In genomic region chr6:15888798-15889772, GRCh38 we compare ENCODE assay signal across 16 cellular contexts.
DNase-seq lines count a peak whose midpoint lies in the region; ATAC-seq and TF ChIP-seq lines count a peak whose summit lies in the region.
"Had no signal": no experiment of that assay in that cellular context is flagged by ENCODE, and none has a peak within 500 bp of the region (broad histone marks: within the 10 kb centered on the region; RNA-seq: fewer than 3 reads in every experiment).

No MANE protein-coding gene starts in this region.

- 69 to 82% methylated on average over 10 of the region's 10 CpGs for WGBS in lung, 2 donors

- H3K27me3 ChIP-seq in lung (ENCODE audit: control insufficient read depth, insufficient read depth) (no peaks in the 10 kb centered on the region), vagina (no peaks in the 10 kb centered on the region)
- H3K27me3 ChIP-seq: SJCRH30 had no signal

- TF ChIP-seq POLR2A in vagina (IDR thresholded peaks at IDR 0.05), result no peak

- H3K9me3 ChIP-seq in lung (ENCODE audit: control insufficient read depth in 2 of 2, insufficient read depth in 1 of 2, low read length in 1 of 2) (peaks cover 2 to 3% of the 10 kb centered on the region in 2 donors), vagina (no peaks in the 10 kb centered on the region)
- H3K9me3 ChIP-seq: SJCRH30 had no signal

- ATAC-seq in Right ventricle myocardium inferior (peak; percentile 94), lung (ENCODE audit: insufficient read depth, low FRiP score) (peak; percentile 27), HG03469 (IDR thresholded peaks at IDR 0.05; ENCODE audit: unreplicated experiment) (no peak), HG03521 (IDR thresholded peaks at IDR 0.05; ENCODE audit: unreplicated experiment) (no peak)
- ATAC-seq: activated T-helper 17 cell treated with anti-CD3 and anti-CD28 coated beads, Interleukin-2, amount 50 U/mL, for 72 hours had no signal

- peak overlapping the region in 1 of 2 donors; percentile 55 for H3K27ac ChIP-seq in lung (ENCODE audit: low read depth in 1 of 2, low read length in 1 of 2)
- peak overlapping the region; percentile 51 for H3K27ac ChIP-seq in vagina
- H3K27ac ChIP-seq: 22Rv1, SJCRH30, VCaP had no signal

- DNase-seq in Right ventricle myocardium inferior (ENCODE audit: missing footprints) (no peak), cardiac septum (ENCODE audit: low spot score) (no peak), fibroblast of villous mesenchyme (ENCODE audit: low read depth) (peak; percentile 79), lung (ENCODE audit: low spot score) (no peak), vagina (ENCODE audit: extremely low spot score in 2 of 2) (no peak), activated gamma-delta T cell (lab: John Stamatoyannopoulos, UW) (no peak)
- DNase-seq: activated CD4-positive, alpha-beta T cell treated with anti-CD3 and anti-CD28 coated beads, Interleukin-2, amount 10 ng/mL, durations not matched to agents 7 days and 5 days; activated naive CD8-positive, alpha-beta T cell treated with anti-CD3 and anti-CD28 coated beads, Interleukin-2, amount 10 ng/mL, durations not matched to agents 7 days and 5 days; hypothalamus; NCI-H2029; SJCRH30 had no signal

- H3K36me3 ChIP-seq in lung (ENCODE audit: control insufficient read depth in 2 of 2, insufficient read depth in 2 of 2, low read length in 2 of 2) (no peaks in the 10 kb centered on the region), vagina (no peaks in the 10 kb centered on the region)
- H3K36me3 ChIP-seq: SJCRH30 had no signal

- intact Hi-C loops in Right ventricle myocardium inferior (cut with DNase I) (no loop called here), cardiac septum (cut with DNase I) (no loop called here), vagina (cut with DNase I) (no loop called here)

- peaks cover 0 to 3% of the 10 kb centered on the region in 2 donors for H3K4me1 ChIP-seq in lung (ENCODE audit: control insufficient read depth in 2 of 2, insufficient read depth in 2 of 2, low read length in 2 of 2)
- peaks cover 28% of the 10 kb centered on the region for H3K4me1 ChIP-seq in vagina

- TF ChIP-seq CTCF in fibroblast of villous mesenchyme (IDR thresholded peaks at IDR 0.05; ENCODE audit: insufficient read depth, low read depth, low read length) (no peak), lung (IDR thresholded peaks at IDR 0.05; ENCODE audit: control extremely low read depth, extremely low read depth) (no peak), vagina (IDR thresholded peaks at IDR 0.05) (no peak)

- no peak overlapping the region for H3K4me3 ChIP-seq in fibroblast of villous mesenchyme (ENCODE audit: low read depth, low read length)
- H3K4me3 ChIP-seq in lung, result no peak overlapping the region
- no peak overlapping the region for H3K4me3 ChIP-seq in vagina
- H3K4me3 ChIP-seq: SJCRH30 had no signal

Comparison
In these comparisons a context has a peak if more than half of its experiments do, and no peak if none do; other contexts are left out.
1. ATAC-seq: peak in Right ventricle myocardium inferior (single experiment) and lung (single experiment); none in HG03469 (single experiment) and HG03521 (single experiment).